Comparison of ENCODE assay signal across 11 cellular contexts in genomic region chr7:154039466-154040165, GRCh38. TPM values are rescaled to one million over a fixed set of nuclear protein-coding genes. Genes with fewer than 3 reads are reported as not detected.
DNase-seq lines count a peak whose midpoint lies in the region; ATAC-seq, FAIRE-seq and TF ChIP-seq lines count a peak whose summit lies in the region.
"Not testable (repeated sequence)": the region's sequence is repeated elsewhere in the genome, so short reads cannot be mapped to it uniquely, and the experiment has no call there.
"Had no signal": no experiment of that assay in that cellular context is flagged by ENCODE, and none has a peak within 500 bp of the region (broad histone marks: within the 10 kb centered on the region; RNA-seq: fewer than 3 reads in every experiment).

No MANE protein-coding gene starts in this region.

- BruUV-seq in IMR-90 (replicated peaks; lab: Mats Ljungman, UMichigan): not testable (repeated sequence)

- peak; percentile 76 for FAIRE-seq in H1 (lab: Jason Lieb, UNC)

- H4K20me1 ChIP-seq in IMR-90 (ENCODE audit: insufficient read depth, low read length); H1 (replicated peaks in 1 of 2; ENCODE audit: control insufficient read depth in 1 of 2, insufficient read depth in 2 of 2, low read length in 2 of 2): not testable (repeated sequence)

- H3K9me3 ChIP-seq in IMR-90 (ENCODE audit: control insufficient read depth, insufficient read depth, low read length); H1 (ENCODE audit: insufficient read depth in 2 of 2, low read depth in 1 of 2, low read length in 1 of 2); naive thymus-derived CD4-positive, alpha-beta T cell (ENCODE audit: control insufficient read depth in 2 of 3, low read length in 3 of 3); upper lobe of left lung: not testable (repeated sequence)

- no CpG with 5 or more reads among the region's 13 CpGs for WGBS in IMR-90 (ENCODE audit: extremely low coverage in 2 of 2, insufficient read length in 1 of 2), 2 experiments
- 0% methylated on average over 1 of the region's 13 CpGs; no CpG with 5 or more reads in 1 of the 2 experiments for WGBS in H1 (ENCODE audit: extremely low coverage in 1 of 2, insufficient coverage in 1 of 2, insufficient read length in 1 of 2, insufficient replicate concordance in 2 of 2, low coverage in 1 of 2, low lambda C conversion rate in 2 of 2, missing lambda C conversion rate in 1 of 2), 2 experiments
- WGBS in upper lobe of left lung, 2 donors: 0 to 2% methylated on average over 2 to 9 of the region's 13 CpGs

- H2BK15ac ChIP-seq in IMR-90 (ENCODE audit: low read depth, low read length); H1 (ENCODE audit: low read length): not testable (repeated sequence)

- not testable (repeated sequence) for H3K9me3 Mint-ChIP-seq in activated CD4-positive, alpha-beta memory T cell treated with anti-CD3 and anti-CD28 coated beads for 36 hours; naive thymus-derived CD4-positive, alpha-beta T cell

- not testable (repeated sequence) for H4K91ac ChIP-seq in IMR-90 (ENCODE audit: insufficient read depth, low read depth, low read length); H1 (replicated peaks; ENCODE audit: insufficient read length, low read length)

- H3K23me2 ChIP-seq in H1 (ENCODE audit: low read depth, low read length): not testable (repeated sequence)

- not testable (repeated sequence) for H3K4ac ChIP-seq in IMR-90 (ENCODE audit: low read depth, low read length); H1 (replicated peaks; ENCODE audit: insufficient read length, low read depth, low read length)

- not testable (repeated sequence) for H3K4me2 ChIP-seq in IMR-90 (ENCODE audit: low read depth, low read length); H1 (ENCODE audit: insufficient read depth in 1 of 2, low read depth in 2 of 2, low read length in 2 of 2)

- not testable (repeated sequence) for H3K36me3 ChIP-seq in IMR-90 (ENCODE audit: control insufficient read depth, insufficient read depth, low read length); H1 (ENCODE audit: control insufficient read depth in 2 of 4, insufficient read depth in 4 of 4, low read length in 3 of 4); naive thymus-derived CD4-positive, alpha-beta T cell (ENCODE audit: control insufficient read depth in 2 of 3, insufficient read depth in 3 of 3, low read length in 3 of 3); upper lobe of left lung

- H2BK5ac ChIP-seq in IMR-90 (ENCODE audit: low read depth, low read length, poor library complexity, severe bottlenecking); H1 (ENCODE audit: low read depth, low read length): not testable (repeated sequence)

- not testable (repeated sequence) for H3K4me3 ChIP-seq in IMR-90 (ENCODE audit: insufficient read depth, low read depth, low read length); H1 (ENCODE audit: extremely low read depth in 1 of 4, insufficient read depth in 2 of 4, low read depth in 3 of 4, low read length in 4 of 4); naive thymus-derived CD4-positive, alpha-beta T cell (ENCODE audit: low read length); upper lobe of left lung

- ATAC-seq in GM18499 (IDR thresholded peaks at IDR 0.05; ENCODE audit: insufficient read depth, unreplicated experiment): peak; percentile 65
- peak; percentile 77 for ATAC-seq in GM19455 (IDR thresholded peaks at IDR 0.05; ENCODE audit: unreplicated experiment)
- peak; percentile 74 for ATAC-seq in HG02884 (IDR thresholded peaks at IDR 0.05; ENCODE audit: unreplicated experiment)
- ATAC-seq in IMR-90 (ENCODE audit: low read depth): peak; percentile 49; the same call in 1 of the 2 replicates
- peak; percentile 90 for ATAC-seq in naive thymus-derived CD4-positive, alpha-beta T cell
- peak; percentile 38 to 86 for ATAC-seq in upper lobe of left lung (ENCODE audit: low FRiP score in 2 of 2)

- H2BK12ac ChIP-seq in H1 (ENCODE audit: low read depth, low read length): not testable (repeated sequence)

- H3K14ac ChIP-seq in IMR-90 (replicated peaks; ENCODE audit: low read depth, low read length); H1 (ENCODE audit: insufficient read length): not testable (repeated sequence)

- H3K79me2 ChIP-seq in H1 (ENCODE audit: control insufficient read depth in 1 of 2, insufficient read depth in 2 of 2, low read length in 2 of 2): not testable (repeated sequence)

- not testable (repeated sequence) for TF ChIP-seq EP300 in H1 (IDR thresholded peaks at IDR 0.05; ENCODE audit: borderline replicate concordance in 1 of 2, low read depth in 2 of 2, low read length in 2 of 2); upper lobe of left lung (IDR thresholded peaks at IDR 0.05)

- not testable (repeated sequence) for H2BK120ac ChIP-seq in IMR-90 (ENCODE audit: low read depth, low read length); H1 (replicated peaks; ENCODE audit: low read depth, low read length)

- POLR2A ChIA-PET in IMR-90 (lab: Charles Lee; ENCODE audit: unreplicated experiment); activated CD4-positive, alpha-beta memory T cell treated with anti-CD3 and anti-CD28 coated beads for 36 hours (lab: Charles Lee); H1 (lab: Charles Lee; ENCODE audit: partially characterized antibody); naive thymus-derived CD4-positive, alpha-beta T cell (lab: Charles Lee): not testable (repeated sequence)

- CTCF ChIA-PET in IMR-90 (lab: Yijun Ruan, JAX); activated CD4-positive, alpha-beta memory T cell treated with anti-CD3 and anti-CD28 coated beads for 36 hours (lab: Charles Lee); H1 (lab: Charles Lee; ENCODE audit: partially characterized antibody); naive thymus-derived CD4-positive, alpha-beta T cell (lab: Charles Lee): not testable (repeated sequence)

- H3K27me3 Mint-ChIP-seq in activated CD4-positive, alpha-beta memory T cell treated with anti-CD3 and anti-CD28 coated beads for 36 hours; naive thymus-derived CD4-positive, alpha-beta T cell: not testable (repeated sequence)

- H2BK20ac ChIP-seq in IMR-90 (ENCODE audit: low read depth, low read length); H1 (ENCODE audit: low read length): not testable (repeated sequence)

- H3K23ac ChIP-seq in IMR-90 (ENCODE audit: low read depth, low read length); H1 (ENCODE audit: insufficient read length): not testable (repeated sequence)

- not testable (repeated sequence) for H3K27me3 ChIP-seq in IMR-90 (ENCODE audit: control insufficient read depth, insufficient read depth, low read length); H1 (replicated peaks in 1 of 4; ENCODE audit: control insufficient read depth in 3 of 4, extremely low read depth in 1 of 4, insufficient read depth in 3 of 4, low read length in 3 of 4); naive thymus-derived CD4-positive, alpha-beta T cell (ENCODE audit: control insufficient read depth in 2 of 2, insufficient read depth in 2 of 2, low read length in 2 of 2); upper lobe of left lung

- H3K4me3 Mint-ChIP-seq in activated CD4-positive, alpha-beta memory T cell treated with anti-CD3 and anti-CD28 coated beads for 36 hours; naive thymus-derived CD4-positive, alpha-beta T cell: not testable (repeated sequence)

- not testable (repeated sequence) for H3K79me1 ChIP-seq in IMR-90 (ENCODE audit: low read depth in 1 of 2, low read length in 2 of 2); H1 (ENCODE audit: low read depth, low read length)

- not testable (repeated sequence) for H3K4me1 ChIP-seq in IMR-90 (ENCODE audit: control insufficient read depth, insufficient read depth, low read length); H1 (replicated peaks in 1 of 4; ENCODE audit: control insufficient read depth in 3 of 4, insufficient read depth in 4 of 4, low read length in 3 of 4); naive thymus-derived CD4-positive, alpha-beta T cell (ENCODE audit: control insufficient read depth in 2 of 2, insufficient read depth in 2 of 2, low read length in 2 of 2); upper lobe of left lung

- not testable (repeated sequence) for TF ChIP-seq RAD21 in IMR-90 (IDR thresholded peaks at IDR 0.05; ENCODE audit: low read length); H1 (IDR thresholded peaks at IDR 0.05 in 1 of 2, conservative IDR thresholded peaks at IDR 0.05 in 1 of 2; ENCODE audit: low read depth in 2 of 2, low read length in 2 of 2)

- H3K27ac Mint-ChIP-seq in activated CD4-positive, alpha-beta memory T cell treated with anti-CD3 and anti-CD28 coated beads for 36 hours; naive thymus-derived CD4-positive, alpha-beta T cell: not testable (repeated sequence)

- dilution Hi-C loops in IMR-90 (cut with HindIII; ENCODE audit: low sequenced_read_pairs, unreplicated experiment): not testable (repeated sequence)

- TF ChIP-seq CTCF in IMR-90 (conservative IDR thresholded peaks at IDR 0.05; ENCODE audit: low read depth, low read length); H1 (IDR thresholded peaks at IDR 0.05; ENCODE audit: control extremely low read depth in 1 of 3, insufficient read depth in 1 of 3, low read depth in 1 of 3, low read length in 3 of 3); upper lobe of left lung (IDR thresholded peaks at IDR 0.05): not testable (repeated sequence)

- intact Hi-C loops in IMR-90 (cut with micrococcal nuclease); activated CD4-positive, alpha-beta memory T cell treated with anti-CD3 and anti-CD28 coated beads for 36 hours (cut with micrococcal nuclease); naive thymus-derived CD4-positive, alpha-beta T cell (cut with micrococcal nuclease): not testable (repeated sequence)

- H3K27ac ChIP-seq in IMR-90 (ENCODE audit: insufficient read depth, low read length); H1 (ENCODE audit: low read depth, low read length); naive thymus-derived CD4-positive, alpha-beta T cell (ENCODE audit: low read depth, low read length); upper lobe of left lung: not testable (repeated sequence)

- H3K36me3 Mint-ChIP-seq in activated CD4-positive, alpha-beta memory T cell treated with anti-CD3 and anti-CD28 coated beads for 36 hours; naive thymus-derived CD4-positive, alpha-beta T cell: not testable (repeated sequence)

- not testable (repeated sequence) for H3K18ac ChIP-seq in IMR-90 (ENCODE audit: low read depth, low read length); H1 (ENCODE audit: extremely low read depth, low read length)

- not testable (repeated sequence) for H4K8ac ChIP-seq in IMR-90 (ENCODE audit: low read depth in 2 of 2, low read length in 2 of 2); H1 (ENCODE audit: extremely low read depth, insufficient read depth, low read length)

- H4K5ac ChIP-seq in IMR-90 (ENCODE audit: low read depth, low read length); H1 (ENCODE audit: insufficient read length, low read depth, low read length): not testable (repeated sequence)

- H3K9me1 ChIP-seq in IMR-90 (ENCODE audit: insufficient read depth, low read length): not testable (repeated sequence)

- not testable (repeated sequence) for TF ChIP-seq POLR2A in IMR-90 (IDR thresholded peaks at IDR 0.05; ENCODE audit: low read depth, low read length); H1 (IDR thresholded peaks at IDR 0.05; ENCODE audit: control extremely low read depth in 1 of 2, low read depth in 2 of 2, low read length in 2 of 2); upper lobe of left lung (IDR thresholded peaks at IDR 0.05)

- H3K4me1 Mint-ChIP-seq in activated CD4-positive, alpha-beta memory T cell treated with anti-CD3 and anti-CD28 coated beads for 36 hours (ENCODE audit: low read depth); naive thymus-derived CD4-positive, alpha-beta T cell: not testable (repeated sequence)

- H2AK9ac ChIP-seq in IMR-90 (replicated peaks; ENCODE audit: low read depth, low read length, poor library complexity): not testable (repeated sequence)

- H3K56ac ChIP-seq in IMR-90 (ENCODE audit: extremely low read depth, insufficient read depth, low read length); H1 (replicated peaks; ENCODE audit: insufficient read length, low read depth, low read length): not testable (repeated sequence)

- H3K9ac ChIP-seq in IMR-90 (ENCODE audit: low read depth, low read length); H1 (replicated peaks in 1 of 4; ENCODE audit: extremely low read depth in 1 of 4, low read depth in 3 of 4, low read length in 3 of 4): not testable (repeated sequence)

- H2AK5ac ChIP-seq in IMR-90 (ENCODE audit: low read depth, low read length); H1 (ENCODE audit: low read depth, low read length): not testable (repeated sequence)

- not testable (repeated sequence) for H2AFZ ChIP-seq in IMR-90 (replicated peaks; ENCODE audit: low read length, poor library complexity); H1 (ENCODE audit: low read length)

- in situ Hi-C loops in IMR-90 (cut with MboI; ENCODE audit: low sequenced_read_pairs): not testable (repeated sequence)

- not testable (repeated sequence) for DNase-seq in IMR-90; H1 (ENCODE audit: low read depth in 1 of 2, low spot score in 2 of 2)
- DNase-seq in activated CD4-positive, alpha-beta memory T cell treated with anti-CD3 and anti-CD28 coated beads for 36 hours: peak; percentile 67
- DNase-seq in naive thymus-derived CD4-positive, alpha-beta T cell: peak in 1 of 9 donors; percentile 27
- peak in 1 of 2 donors; percentile 40 for DNase-seq in upper lobe of left lung

RNA-seq across cellular contexts. Expression of gene DPP6, which starts 12.6 kb away (rescaled TPM):
- total RNA-seq in IMR-90 (2012; rRNA removed) (not detected in 2 replicates), upper lobe of left lung (1 to 10 TPM in 2 of 6 donors, under 1 TPM in 2, not detected in 2; 0.49 to 3.1 (median 0.86) TPM)
- polyA plus RNA-seq in IMR-90 (2012; rRNA removed) (not detected in 2 replicates), H1 (2011; rRNA removed) (4.3 and 4.7 TPM in 2 replicates)
- polyA plus RNA-seq in IMR-90 (2012; cell fraction: cytosol; rRNA removed): not detected in 2 replicates
- not detected in 2 replicates for polyA plus RNA-seq in IMR-90 (2012; cell fraction: nucleus; rRNA removed; ENCODE audit: low replicate concordance)
- total RNA-seq in activated CD4-positive, alpha-beta memory T cell treated with anti-CD3 and anti-CD28 coated beads for 36 hours: not detected
- total RNA-seq in H1 (2021; fragmentation: NEBNext Ultra II Directional; extraction: Animal tissue kit (Norgen Biotek cat#: 25700)): 6.8 and 8.5 TPM in 2 replicates
- 5.1 TPM for polyA plus RNA-seq in H1 (2011; cell fraction: cytosol; rRNA removed)
- 8.8 TPM for polyA plus RNA-seq in H1 (2011; cell fraction: nucleus; rRNA removed)
- polyA plus RNA-seq in H1 (2012, experiment 1 of 2): 3.6 to 5.6 TPM (median 4.4 TPM) in 4 replicates
- 1.00 TPM for polyA plus RNA-seq in H1 (2012, experiment 2 of 2)
- polyA plus RNA-seq in H1 (2013, experiment 1 of 2): 8.1 TPM
- polyA plus RNA-seq in H1 (2013, experiment 2 of 2): 7.0 TPM
- 9.9 and 13.5 TPM in 2 replicates for polyA minus RNA-seq in H1 (2011; rRNA and poly(A)+ RNA removed)
- polyA minus RNA-seq in H1 (2011; cell fraction: cytosol; rRNA and poly(A)+ RNA removed): 3.5 TPM
- polyA minus RNA-seq in H1 (2011; cell fraction: nucleus; rRNA and poly(A)+ RNA removed): 12.8 TPM
- not detected for total RNA-seq in naive thymus-derived CD4-positive, alpha-beta T cell
- not detected for polyA plus RNA-seq in naive thymus-derived CD4-positive, alpha-beta T cell
- total RNA-seq: ascending aorta, dermis blood vessel endothelial cell, HT-29 had no signal
